In the genomic region with DNA sequence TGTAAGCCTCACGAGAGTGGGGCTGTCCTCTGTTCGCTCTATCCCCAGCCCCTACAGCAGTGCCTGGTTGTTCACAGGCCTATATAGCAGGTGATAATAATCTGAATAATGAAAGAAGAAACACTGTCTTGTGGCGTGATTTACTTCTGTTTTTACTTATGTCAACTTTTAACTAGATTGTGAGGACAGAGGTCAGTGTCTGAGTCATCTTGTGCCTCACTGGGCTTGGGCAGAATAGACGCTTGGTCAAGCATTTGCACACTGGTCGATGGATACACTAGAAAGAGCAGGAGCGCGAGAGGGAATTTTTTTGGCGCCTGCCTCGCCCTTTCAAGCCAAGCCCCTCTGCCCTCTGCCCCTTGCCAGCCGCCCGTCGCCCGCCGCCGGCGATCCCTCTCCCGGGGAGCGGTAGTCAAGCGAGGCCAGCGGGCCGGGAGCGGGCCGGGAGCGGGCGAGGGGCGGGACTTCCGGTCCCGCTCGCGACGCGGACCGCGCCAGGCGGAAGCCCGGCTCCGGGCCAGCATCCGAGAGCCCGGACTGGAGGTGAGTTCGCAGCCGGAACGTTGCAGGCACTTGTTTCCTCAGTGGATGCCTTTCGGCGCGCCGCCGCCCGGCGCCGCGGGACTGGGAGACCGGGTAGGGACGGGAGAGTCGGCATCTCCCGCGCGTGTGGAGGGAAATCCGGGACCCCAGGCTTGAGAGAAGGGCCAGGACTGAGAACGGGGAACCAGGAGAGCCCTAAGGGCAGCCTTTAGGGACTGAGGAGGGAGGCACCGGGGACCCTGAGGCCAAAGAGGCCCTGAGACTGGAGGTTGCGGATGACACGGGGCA, we compare ENCODE assay signal across 8 cellular contexts. TPM values are rescaled to one million over a fixed set of nuclear protein-coding genes. Genes with fewer than 3 reads are reported as not detected.
A peak's percentile ranks its signal among the peaks of the same experiment; 100 is the strongest.
DNase-seq lines count a peak whose midpoint lies in the region; ATAC-seq and TF ChIP-seq lines count a peak whose summit lies in the region.

DISP1 (plus strand) TSS at position 504 of the 831 bp plus-strand sequence. CDS start 127,785 bp downstream, outside the sequence.

- H3K79me2 ChIP-seq in MM.1S (ENCODE audit: low read length) = 0 out of 2 replicates have a peak, but pooled peaks cover 5% of the 10 kb centered on the region
- peaks cover 8% of the 10 kb centered on the region for H3K79me2 ChIP-seq in parathyroid adenoma

- peak; percentile 88 for ATAC-seq in activated naive CD8-positive, alpha-beta T cell treated with anti-CD3 and anti-CD28 coated beads, Interleukin-2, amount 50 U/mL, for 24 hours

- DNase-seq in GM06990 (ENCODE audit: extremely low read depth, insufficient read length) (peak; percentile 86), HAP-1 (ENCODE audit: low spot score in 2 of 2) (peak; percentile 61 to 79), MM.1S (peak; percentile 92), SKM-1 (lab: John Stamatoyannopoulos, UW; ENCODE audit: unreplicated experiment) (peak; percentile 83), cardiac septum (ENCODE audit: low spot score) (peak; percentile 85), tibial nerve (ENCODE audit: low spot score in 2 of 2) (peak; percentile 52 to 61)
- DNase-seq in activated naive CD8-positive, alpha-beta T cell treated with anti-CD3 and anti-CD28 coated beads, Interleukin-2, amount 50 U/mL, for 24 hours = peak; percentile 75

- peaks cover 4% of the 10 kb centered on the region for H3K36me3 Mint-ChIP-seq in activated naive CD8-positive, alpha-beta T cell treated with anti-CD3 and anti-CD28 coated beads, Interleukin-2, amount 50 U/mL, for 24 hours (ENCODE audit: low read depth)

- H3K4me3 ChIP-seq in GM06990 (replicated peaks; ENCODE audit: low read depth, low read length) (peak within 1 kb of the TSS; percentile 90), HAP-1 (peak within 1 kb of the TSS; percentile 89), MM.1S (ENCODE audit: low read length) (peak within 1 kb of the TSS; percentile 86), parathyroid adenoma (ENCODE audit: low read depth, low read length) (peak within 1 kb of the TSS; percentile 82), tibial nerve (peak within 1 kb of the TSS; percentile 66 to 99 (median 91))

- in situ Hi-C loops in HAP-1 (cut with MboI; ENCODE audit: low sequenced_read_pairs) = no loop called here

- no peaks in the 10 kb centered on the region for H3K36me3 ChIP-seq in GM06990 (ENCODE audit: control insufficient read depth, insufficient read depth, low read length)
- no peaks in the 10 kb centered on the region for H3K36me3 ChIP-seq in HAP-1 (replicated peaks)
- H3K36me3 ChIP-seq in MM.1S (replicated peaks; ENCODE audit: insufficient read depth, low read length) = no peaks in the 10 kb centered on the region
- no peaks in the 10 kb centered on the region for H3K36me3 ChIP-seq in parathyroid adenoma (ENCODE audit: control insufficient read depth, insufficient read depth, low read length)
- no peaks in the 10 kb centered on the region for H3K36me3 ChIP-seq in tibial nerve

- WGBS in tibial nerve, 2 donors = 3 to 4% methylated on average over 41 to 50 of the region's 62 CpGs

- no peaks in the 10 kb centered on the region for H3K27me3 Mint-ChIP-seq in activated naive CD8-positive, alpha-beta T cell treated with anti-CD3 and anti-CD28 coated beads, Interleukin-2, amount 50 U/mL, for 24 hours

- H3K9me2 ChIP-seq in MM.1S (replicated peaks; ENCODE audit: insufficient read depth, low read length) = no peaks in the 10 kb centered on the region

- no peak for TF ChIP-seq CTCF in GM06990 (IDR thresholded peaks at IDR 0.05; ENCODE audit: insufficient read depth, low read length, poor library complexity, severe bottlenecking)
- TF ChIP-seq CTCF in MM.1S (IDR thresholded peaks at IDR 0.05; ENCODE audit: low read length) = no peak
- no peak for TF ChIP-seq CTCF in parathyroid adenoma (IDR thresholded peaks at IDR 0.05)
- no peak for TF ChIP-seq CTCF in tibial nerve (IDR thresholded peaks at IDR 0.05)

- TF ChIP-seq EP300 in tibial nerve (IDR thresholded peaks at IDR 0.05) = peak in 1 of 2 donors; percentile 69

- H3K27me3 ChIP-seq in GM06990 (replicated peaks; ENCODE audit: control insufficient read depth, insufficient read depth, low read length) (no peaks in the 10 kb centered on the region), HAP-1 (ENCODE audit: low read depth) (no peaks in the 10 kb centered on the region), MM.1S (replicated peaks; ENCODE audit: insufficient read depth, low read length) (no peaks in the 10 kb centered on the region), parathyroid adenoma (ENCODE audit: control insufficient read depth, insufficient read depth, low read length) (no peaks in the 10 kb centered on the region), tibial nerve (no peaks in the 10 kb centered on the region)

- H3K4me1 ChIP-seq in HAP-1 (peaks cover 5% of the 10 kb centered on the region; the same call in 1 of the 2 replicates), MM.1S (ENCODE audit: low read length) (peaks cover 9% of the 10 kb centered on the region; the same call in 1 of the 2 replicates), parathyroid adenoma (no peaks in the 10 kb centered on the region), tibial nerve (peaks cover 0 to 29% (median 8%) of the 10 kb centered on the region in 4 donors)

- peak within 1 kb of the TSS; percentile 95 for H3K4me3 Mint-ChIP-seq in activated naive CD8-positive, alpha-beta T cell treated with anti-CD3 and anti-CD28 coated beads, Interleukin-2, amount 50 U/mL, for 24 hours

- no peaks in the 10 kb centered on the region for H4K20me1 ChIP-seq in MM.1S (ENCODE audit: insufficient read depth, low read length)

- peaks cover 45% of the 10 kb centered on the region for H3K4me1 Mint-ChIP-seq in activated naive CD8-positive, alpha-beta T cell treated with anti-CD3 and anti-CD28 coated beads, Interleukin-2, amount 50 U/mL, for 24 hours

- H3K27ac Mint-ChIP-seq in activated naive CD8-positive, alpha-beta T cell treated with anti-CD3 and anti-CD28 coated beads, Interleukin-2, amount 50 U/mL, for 24 hours = peak within 1 kb of the TSS; percentile 94

- intact Hi-C loops in cardiac septum (cut with DNase I) = loop anchor here (10.0 kb wide), 1 partner anchor 110 kb away; no protein-coding TSS in a partner anchor

- peak within 1 kb of the TSS; percentile 99 for H2AFZ ChIP-seq in MM.1S (ENCODE audit: low read length)
- H2AFZ ChIP-seq in parathyroid adenoma = peak within 1 kb of the TSS; percentile 81

- peak within 1 kb of the TSS; percentile 76 for H3K9ac ChIP-seq in MM.1S (ENCODE audit: low read length)
- H3K9ac ChIP-seq in parathyroid adenoma = no peak within 1 kb of the TSS

- peaks cover 15% of the 10 kb centered on the region for H3F3A ChIP-seq in MM.1S (ENCODE audit: insufficient read depth, low read length)

- H3K4me2 ChIP-seq in MM.1S (ENCODE audit: low read depth, low read length) = peak within 1 kb of the TSS; percentile 77
- H3K4me2 ChIP-seq in parathyroid adenoma (ENCODE audit: low read length) = peak within 1 kb of the TSS; percentile 66

- no peaks in the 10 kb centered on the region for H3K9me3 ChIP-seq in HAP-1
- H3K9me3 ChIP-seq in MM.1S (replicated peaks; ENCODE audit: insufficient read depth, low read length) = no peaks in the 10 kb centered on the region
- no peaks in the 10 kb centered on the region for H3K9me3 ChIP-seq in parathyroid adenoma (ENCODE audit: control insufficient read depth, low read length)
- H3K9me3 ChIP-seq in tibial nerve = no peaks in the 10 kb centered on the region

- peak within 1 kb of the TSS; percentile 66 for H3K27ac ChIP-seq in MM.1S (ENCODE audit: low read length)
- peak within 1 kb of the TSS; percentile 85 for H3K27ac ChIP-seq in parathyroid adenoma
- H3K27ac ChIP-seq in tibial nerve = peak within 1 kb of the TSS; percentile 72 to 99 (median 93)

- peak; percentile 67 to 79 for TF ChIP-seq POLR2A in tibial nerve (IDR thresholded peaks at IDR 0.05)

- H3K9me3 Mint-ChIP-seq in activated naive CD8-positive, alpha-beta T cell treated with anti-CD3 and anti-CD28 coated beads, Interleukin-2, amount 50 U/mL, for 24 hours = no peaks in the 10 kb centered on the region

RNA-seq across cellular contexts. Expression of gene DISP1, which starts in this region (rescaled TPM):
- total RNA-seq in cardiac septum = 3.0 TPM
- total RNA-seq in tibial nerve = 10 to 100 TPM; 10.5 to 16.4 (median 15.7) TPM

Comparison
In these comparisons a context has a peak if more than half of its experiments do, and no peak if none do; other contexts are left out.
1. Peak in every context shown above with its lines: DNase-seq, ATAC-seq, H3K4me3 ChIP-seq and H3K27ac ChIP-seq.